ENCODE assay signal across 30 cellular contexts in genomic region chr11:119459293-119459976, GRCh38. TPM values are rescaled to one million over a fixed set of nuclear protein-coding genes. Genes with fewer than 3 reads are reported as not detected.
DNase-seq lines count a peak whose midpoint lies in the region; ATAC-seq and TF ChIP-seq lines count a peak whose summit lies in the region.
"Had no signal": no experiment of that assay in that cellular context is flagged by ENCODE, and none has a peak within 500 bp of the region (broad histone marks: within the 10 kb centered on the region; RNA-seq: fewer than 3 reads in every experiment).

No MANE protein-coding gene starts in this region.

- no peaks in the 10 kb centered on the region for H3K36me3 Mint-ChIP-seq in nephron (ENCODE audit: low read depth)
- H3K36me3 Mint-ChIP-seq: activated CD4-positive, alpha-beta memory T cell treated with anti-CD3 and anti-CD28 coated beads for 36 hours; CD4-positive, alpha-beta memory T cell had no signal

- no peaks in the 10 kb centered on the region for H3K36me3 ChIP-seq in Karpas-422 (ENCODE audit: insufficient read depth, low read length)
- no peaks in the 10 kb centered on the region for H3K36me3 ChIP-seq in esophagus muscularis mucosa
- H3K36me3 ChIP-seq: brain microvascular endothelial cell had no signal

- H3K4me3 Mint-ChIP-seq in nephron = peak overlapping the region in 1 of 3 experiments; percentile 27
- H3K4me3 Mint-ChIP-seq: activated CD4-positive, alpha-beta memory T cell treated with anti-CD3 and anti-CD28 coated beads for 36 hours; CD4-positive, alpha-beta memory T cell; naive thymus-derived CD4-positive, alpha-beta T cell had no signal

- H3K9me2 ChIP-seq in Karpas-422 (replicated peaks; ENCODE audit: insufficient read depth, low read length) = no peaks in the 10 kb centered on the region

- peaks cover 48% of the 10 kb centered on the region for H3K4me1 Mint-ChIP-seq in nephron
- H3K4me1 Mint-ChIP-seq: naive thymus-derived CD4-positive, alpha-beta T cell had no signal

- no peaks in the 10 kb centered on the region for H4K20me1 ChIP-seq in Karpas-422 (ENCODE audit: insufficient read depth, low read depth, low read length)

- intact Hi-C loops in esophagus muscularis mucosa (cut with DNase I) = no loop called here

- peaks cover 1% of the 10 kb centered on the region for H3K9me3 Mint-ChIP-seq in nephron
- H3K9me3 Mint-ChIP-seq: activated CD4-positive, alpha-beta memory T cell treated with anti-CD3 and anti-CD28 coated beads for 36 hours had no signal

- H2AFZ ChIP-seq in Karpas-422 (ENCODE audit: low read length) = no peak overlapping the region

- WGBS in esophagus muscularis mucosa = 88% methylated on average over 8 of the region's 8 CpGs

- peak overlapping the region; percentile 57 to 92 (median 66) for H3K27ac Mint-ChIP-seq in nephron
- H3K27ac Mint-ChIP-seq: activated CD4-positive, alpha-beta memory T cell treated with anti-CD3 and anti-CD28 coated beads for 36 hours; CD4-positive, alpha-beta memory T cell; naive thymus-derived CD4-positive, alpha-beta T cell had no signal

- H3K79me2 ChIP-seq in Karpas-422 (ENCODE audit: low read length) = no peaks in the 10 kb centered on the region

- TF ChIP-seq EP300 in esophagus muscularis mucosa (IDR thresholded peaks at IDR 0.05) = no peak

- H3K9ac ChIP-seq in Karpas-422 (ENCODE audit: low read length) = no peak overlapping the region

- peak overlapping the region; percentile 99 for H3K27ac ChIP-seq in AG04450 (ENCODE audit: low read depth, low read length)
- H3K27ac ChIP-seq in Karpas-422 (ENCODE audit: low read length) = peak overlapping the region; percentile 90
- H3K27ac ChIP-seq in esophagus muscularis mucosa (replicated peaks in 1 of 4) = no peak overlapping the region
- H3K27ac ChIP-seq in caudate nucleus (ENCODE audit: low read depth, low read length) = no peak overlapping the region
- H3K27ac ChIP-seq: HL-60, SK-N-MC had no signal

- H3K4me3 ChIP-seq in AG04450 (ENCODE audit: low read depth, low read length) = no peak overlapping the region
- H3K4me3 ChIP-seq in Karpas-422 (ENCODE audit: low read length) = no peak overlapping the region
- no peak overlapping the region for H3K4me3 ChIP-seq in esophagus muscularis mucosa
- H3K4me3 ChIP-seq: SK-N-MC had no signal

- H3K27me3 Mint-ChIP-seq in nephron (ENCODE audit: low read depth) = no peaks in the 10 kb centered on the region

- POLR2A ChIA-PET in AG04450 (lab: Yijun Ruan, JAX) = interaction anchor here (1.3 to 1.7 kb wide), 3 partner anchors 27 to 122 kb away, joined by 5 to 9 read pairs (median 5); partner anchors contain the start of gene THY1

- H3K9me3 ChIP-seq in AG04450 (ENCODE audit: control insufficient read depth, insufficient read depth, low read length) (no peaks in the 10 kb centered on the region), Karpas-422 (ENCODE audit: low read length) (no peaks in the 10 kb centered on the region), esophagus muscularis mucosa (no peaks in the 10 kb centered on the region)

- no peak for TF ChIP-seq POLR2A in esophagus muscularis mucosa (IDR thresholded peaks at IDR 0.05; ENCODE audit: low read depth)

- no peak for ATAC-seq in GM19467 (IDR thresholded peaks at IDR 0.05; ENCODE audit: unreplicated experiment)
- ATAC-seq: activated CD4-positive, CD25-positive, alpha-beta regulatory T cell treated with anti-CD3 and anti-CD28 coated beads, Interleukin-2, amount 50 U/mL, for 24 hours; left ventricle myocardium superior; PC-3 had no signal

- H3K4me2 ChIP-seq in Karpas-422 (ENCODE audit: low read depth, low read length, poor library complexity, severe bottlenecking) = no peak overlapping the region

- H3K4me1 ChIP-seq in Karpas-422 (ENCODE audit: low read length) (peaks cover 36% of the 10 kb centered on the region), esophagus muscularis mucosa (peaks cover 0 to 16% (median 10%) of the 10 kb centered on the region in 4 donors)

- H3K27me3 ChIP-seq in AG04450 (ENCODE audit: control insufficient read depth, insufficient read depth, low read length) = no peaks in the 10 kb centered on the region
- no peaks in the 10 kb centered on the region for H3K27me3 ChIP-seq in Karpas-422 (ENCODE audit: low read length)
- H3K27me3 ChIP-seq in esophagus muscularis mucosa = no peaks in the 10 kb centered on the region
- H3K27me3 ChIP-seq: brain microvascular endothelial cell had no signal

- DNase-seq in AG04450 (ENCODE audit: low read depth, low spot score) = no peak
- no peak for DNase-seq in Karpas-422
- DNase-seq in esophagus muscularis mucosa (ENCODE audit: extremely low spot score) = peak; percentile 87
- DNase-seq in NCI-H1092 treated with DMSO at 0.1 percent for 48 hours (lab: John Stamatoyannopoulos, UW) = no peak
- no peak for DNase-seq in caudate nucleus (lab: John Stamatoyannopoulos, UW)
- DNase-seq in pons (ENCODE audit: low spot score) = no peak
- DNase-seq: activated CD4-positive, alpha-beta memory T cell treated with anti-CD3 and anti-CD28 coated beads for 36 hours; activated CD8-positive, alpha-beta memory T cell treated with anti-CD3 and anti-CD28 coated beads, Interleukin-2, amount 50 U/mL, for 4 hours; activated naive CD4-positive, alpha-beta T cell treated with Interleukin-2 at 50 U/mL for 16 hours; brain microvascular endothelial cell; CD4-positive, alpha-beta memory T cell; effector CD8-positive, alpha-beta T cell; glutamatergic neuron; left ventricle myocardium superior; midbrain; naive thymus-derived CD4-positive, alpha-beta T cell; NCI-H1436; NCI-H2081 treated with DMSO at 0.1 percent for 48 hours; NCI-H226; NCI-H526 treated with DMSO at 0.1 percent for 48 hours; NK-92 treated with Interleukin-12 subunit alpha and Interleukin-12 subunit beta, amount 100 ng/mL, for 24 hours; occipital lobe; PC-3; stimulated activated naive CD4-positive, alpha-beta T cell; T-helper 2 cell had no signal

- CTCF ChIA-PET in AG04450 (lab: Charles Lee) = interaction anchor here (0.6 to 2.6 kb wide), 5 partner anchors 15 to 138 kb away, joined by 3 to 14 read pairs (median 4); partner anchors contain the start of gene USP2

- TF ChIP-seq CTCF in AG04450 (IDR thresholded peaks at IDR 0.05; ENCODE audit: low read depth, low read length) = no peak
- no peak for TF ChIP-seq CTCF in esophagus muscularis mucosa (IDR thresholded peaks at IDR 0.05)
- no peak for TF ChIP-seq CTCF in nephron (IDR thresholded peaks at IDR 0.05; ENCODE audit: unreplicated experiment in 3 of 3)

RNA-seq across cellular contexts. Expression of gene THY1, which starts 36.5 kb away (rescaled TPM):
- polyA plus RNA-seq in AG04450 (2011; rRNA removed) = 915 and 1,307 TPM in 2 replicates
- 1,003 and 1,444 TPM in 2 replicates for polyA minus RNA-seq in AG04450 (2011; rRNA and poly(A)+ RNA removed)
- total RNA-seq in Karpas-422 (2014; rRNA removed; shearing (Covaris generic); ENCODE audit: low replicate concordance) = not detected in 2 replicates
- 10 to 100 TPM; 13.3 to 70.1 (median 25.4) TPM for total RNA-seq in esophagus muscularis mucosa
- total RNA-seq: CD4-positive, alpha-beta memory T cell; PC-3 had no signal
- polyA plus RNA-seq: CD4-positive, alpha-beta memory T cell; naive thymus-derived CD4-positive, alpha-beta T cell had no signal

Comparison
In these comparisons a context has a peak if more than half of its experiments do, and no peak if none do; other contexts are left out.
1. H3K27ac ChIP-seq: peak in AG04450 (single experiment) and Karpas-422 (single experiment); none in esophagus muscularis mucosa (0 of 4) and caudate nucleus (single experiment).
2. RNA of gene THY1, which starts 36.5 kb away (total RNA-seq): 13.3 to 70.1 TPM in esophagus muscularis mucosa; not detected in Karpas-422; every median in the first group is over 10 times any median in the second.